1 cellular context compared by ENCODE assay signal in the genomic region with DNA sequence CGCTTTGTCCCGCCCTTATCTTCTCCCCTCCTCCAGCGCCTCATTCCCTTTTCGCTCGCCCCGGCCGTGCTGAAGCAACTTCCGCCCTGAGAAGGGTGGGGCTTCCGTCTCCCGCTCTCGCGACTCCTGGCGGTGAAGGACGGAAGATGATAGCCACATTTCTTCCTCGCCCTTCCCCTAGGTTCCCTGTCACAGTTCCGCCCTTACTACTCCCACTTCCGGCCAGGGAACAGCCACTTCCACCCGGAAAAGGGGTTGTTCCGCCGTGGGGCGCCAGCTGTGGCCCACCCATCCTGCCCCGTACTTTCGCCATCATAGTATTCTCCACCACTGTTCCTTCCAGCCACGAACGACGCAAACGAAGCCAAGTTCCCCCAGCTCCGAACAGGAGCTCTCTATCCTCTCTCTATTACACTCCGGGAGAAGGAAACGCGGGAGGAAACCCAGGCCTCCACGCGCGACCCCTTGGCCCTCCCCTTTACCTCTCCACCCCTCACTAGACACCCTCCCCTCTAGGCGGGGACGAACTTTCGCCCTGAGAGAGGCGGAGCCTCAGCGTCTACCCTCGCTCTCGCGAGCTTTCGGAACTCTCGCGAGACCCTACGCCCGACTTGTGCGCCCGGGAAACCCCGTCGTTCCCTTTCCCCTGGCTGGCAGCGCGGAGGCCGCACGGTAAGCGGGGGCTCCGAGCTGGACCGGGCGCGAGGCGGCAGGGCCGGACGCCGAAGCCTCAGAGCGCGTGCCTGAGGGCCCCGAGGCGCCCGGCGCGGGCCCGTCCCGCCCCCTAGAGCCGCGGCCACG.
TF ChIP-seq lines count a peak whose summit lies in the region.

TSS of gene RPS19 (plus strand) at position 638 of the 801 bp plus-strand sequence. CDS start 520 bp downstream, outside the sequence.

TF ChIP-seq in WTC11, 78 proteins besides CTCF, POLR2A, EP300 and RAD21 (continued from another document and continues in another):
- TF ChIP-seq, protein P1, sequence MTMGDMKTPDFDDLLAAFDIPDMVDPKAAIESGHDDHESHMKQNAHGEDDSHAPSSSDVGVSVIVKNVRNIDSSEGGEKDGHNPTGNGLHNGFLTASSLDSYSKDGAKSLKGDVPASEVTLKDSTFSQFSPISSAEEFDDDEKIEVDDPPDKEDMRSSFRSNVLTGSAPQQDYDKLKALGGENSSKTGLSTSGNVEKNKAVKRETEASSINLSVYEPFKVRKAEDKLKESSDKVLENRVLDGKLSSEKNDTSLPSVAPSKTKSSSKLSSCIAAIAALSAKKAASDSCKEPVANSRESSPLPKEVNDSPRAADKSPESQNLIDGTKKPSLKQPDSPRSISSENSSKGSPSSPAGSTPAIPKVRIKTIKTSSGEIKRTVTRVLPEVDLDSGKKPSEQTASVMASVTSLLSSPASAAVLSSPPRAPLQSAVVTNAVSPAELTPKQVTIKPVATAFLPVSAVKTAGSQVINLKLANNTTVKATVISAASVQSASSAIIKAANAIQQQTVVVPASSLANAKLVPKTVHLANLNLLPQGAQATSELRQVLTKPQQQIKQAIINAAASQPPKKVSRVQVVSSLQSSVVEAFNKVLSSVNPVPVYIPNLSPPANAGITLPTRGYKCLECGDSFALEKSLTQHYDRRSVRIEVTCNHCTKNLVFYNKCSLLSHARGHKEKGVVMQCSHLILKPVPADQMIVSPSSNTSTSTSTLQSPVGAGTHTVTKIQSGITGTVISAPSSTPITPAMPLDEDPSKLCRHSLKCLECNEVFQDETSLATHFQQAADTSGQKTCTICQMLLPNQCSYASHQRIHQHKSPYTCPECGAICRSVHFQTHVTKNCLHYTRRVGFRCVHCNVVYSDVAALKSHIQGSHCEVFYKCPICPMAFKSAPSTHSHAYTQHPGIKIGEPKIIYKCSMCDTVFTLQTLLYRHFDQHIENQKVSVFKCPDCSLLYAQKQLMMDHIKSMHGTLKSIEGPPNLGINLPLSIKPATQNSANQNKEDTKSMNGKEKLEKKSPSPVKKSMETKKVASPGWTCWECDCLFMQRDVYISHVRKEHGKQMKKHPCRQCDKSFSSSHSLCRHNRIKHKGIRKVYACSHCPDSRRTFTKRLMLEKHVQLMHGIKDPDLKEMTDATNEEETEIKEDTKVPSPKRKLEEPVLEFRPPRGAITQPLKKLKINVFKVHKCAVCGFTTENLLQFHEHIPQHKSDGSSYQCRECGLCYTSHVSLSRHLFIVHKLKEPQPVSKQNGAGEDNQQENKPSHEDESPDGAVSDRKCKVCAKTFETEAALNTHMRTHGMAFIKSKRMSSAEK (CRISPR knock-in tag; IDR thresholded peaks at IDR 0.05; ENCODE audit: borderline replicate concordance), result no peak
- TF ChIP-seq, protein P2, sequence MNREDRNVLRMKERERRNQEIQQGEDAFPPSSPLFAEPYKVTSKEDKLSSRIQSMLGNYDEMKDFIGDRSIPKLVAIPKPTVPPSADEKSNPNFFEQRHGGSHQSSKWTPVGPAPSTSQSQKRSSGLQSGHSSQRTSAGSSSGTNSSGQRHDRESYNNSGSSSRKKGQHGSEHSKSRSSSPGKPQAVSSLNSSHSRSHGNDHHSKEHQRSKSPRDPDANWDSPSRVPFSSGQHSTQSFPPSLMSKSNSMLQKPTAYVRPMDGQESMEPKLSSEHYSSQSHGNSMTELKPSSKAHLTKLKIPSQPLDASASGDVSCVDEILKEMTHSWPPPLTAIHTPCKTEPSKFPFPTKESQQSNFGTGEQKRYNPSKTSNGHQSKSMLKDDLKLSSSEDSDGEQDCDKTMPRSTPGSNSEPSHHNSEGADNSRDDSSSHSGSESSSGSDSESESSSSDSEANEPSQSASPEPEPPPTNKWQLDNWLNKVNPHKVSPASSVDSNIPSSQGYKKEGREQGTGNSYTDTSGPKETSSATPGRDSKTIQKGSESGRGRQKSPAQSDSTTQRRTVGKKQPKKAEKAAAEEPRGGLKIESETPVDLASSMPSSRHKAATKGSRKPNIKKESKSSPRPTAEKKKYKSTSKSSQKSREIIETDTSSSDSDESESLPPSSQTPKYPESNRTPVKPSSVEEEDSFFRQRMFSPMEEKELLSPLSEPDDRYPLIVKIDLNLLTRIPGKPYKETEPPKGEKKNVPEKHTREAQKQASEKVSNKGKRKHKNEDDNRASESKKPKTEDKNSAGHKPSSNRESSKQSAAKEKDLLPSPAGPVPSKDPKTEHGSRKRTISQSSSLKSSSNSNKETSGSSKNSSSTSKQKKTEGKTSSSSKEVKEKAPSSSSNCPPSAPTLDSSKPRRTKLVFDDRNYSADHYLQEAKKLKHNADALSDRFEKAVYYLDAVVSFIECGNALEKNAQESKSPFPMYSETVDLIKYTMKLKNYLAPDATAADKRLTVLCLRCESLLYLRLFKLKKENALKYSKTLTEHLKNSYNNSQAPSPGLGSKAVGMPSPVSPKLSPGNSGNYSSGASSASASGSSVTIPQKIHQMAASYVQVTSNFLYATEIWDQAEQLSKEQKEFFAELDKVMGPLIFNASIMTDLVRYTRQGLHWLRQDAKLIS (CRISPR knock-in tag; IDR thresholded peaks at IDR 0.05; ENCODE audit: borderline replicate concordance), result no peak
- peak; percentile 100 for TF ChIP-seq ETV6 (CRISPR knock-in tag; IDR thresholded peaks at IDR 0.05)
- TF ChIP-seq ZNF317 (CRISPR knock-in tag; IDR thresholded peaks at IDR 0.05; ENCODE audit: borderline replicate concordance, low read depth), result no peak
- TF ChIP-seq ATF2 (CRISPR knock-in tag; IDR thresholded peaks at IDR 0.05; ENCODE audit: borderline replicate concordance, low read depth), result no peak
- no peak for TF ChIP-seq ZNF671 (CRISPR knock-in tag; IDR thresholded peaks at IDR 0.05)
- TF ChIP-seq TP53 (CRISPR knock-in tag; IDR thresholded peaks at IDR 0.05), result no peak; the same call in none of the 2 replicates
- TF ChIP-seq, protein P3, sequence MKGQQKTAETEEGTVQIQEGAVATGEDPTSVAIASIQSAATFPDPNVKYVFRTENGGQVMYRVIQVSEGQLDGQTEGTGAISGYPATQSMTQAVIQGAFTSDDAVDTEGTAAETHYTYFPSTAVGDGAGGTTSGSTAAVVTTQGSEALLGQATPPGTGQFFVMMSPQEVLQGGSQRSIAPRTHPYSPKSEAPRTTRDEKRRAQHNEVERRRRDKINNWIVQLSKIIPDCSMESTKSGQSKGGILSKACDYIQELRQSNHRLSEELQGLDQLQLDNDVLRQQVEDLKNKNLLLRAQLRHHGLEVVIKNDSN (CRISPR knock-in tag; IDR thresholded peaks at IDR 0.05), result no peak
- TF ChIP-seq E2F1 (CRISPR knock-in tag; IDR thresholded peaks at IDR 0.05), result no peak
- no peak for TF ChIP-seq MYBL2 (CRISPR knock-in tag; IDR thresholded peaks at IDR 0.05)
- TF ChIP-seq FOXP4 (CRISPR knock-in tag; IDR thresholded peaks at IDR 0.05), result peak; percentile 92
- TF ChIP-seq PREB (CRISPR knock-in tag; IDR thresholded peaks at IDR 0.05; ENCODE audit: borderline replicate concordance), result no peak
- no peak for TF ChIP-seq TCF7 (CRISPR knock-in tag; IDR thresholded peaks at IDR 0.05; ENCODE audit: low read depth)
- no peak for TF ChIP-seq ZNF423 (CRISPR knock-in tag; IDR thresholded peaks at IDR 0.05)
- TF ChIP-seq TEAD4 (CRISPR knock-in tag; IDR thresholded peaks at IDR 0.05), result 0 out of 2 replicates have a peak, but pooled peaks have one; percentile 36
- no peak for TF ChIP-seq CREB1 (CRISPR knock-in tag; IDR thresholded peaks at IDR 0.05)
- TF ChIP-seq ZNF396 (CRISPR knock-in tag; IDR thresholded peaks at IDR 0.05; ENCODE audit: borderline replicate concordance), result no peak
- TF ChIP-seq FOXK1 (CRISPR knock-in tag; IDR thresholded peaks at IDR 0.05), result peak; percentile 63; the same call in 1 of the 2 replicates
- no peak for TF ChIP-seq SMAD3 (CRISPR knock-in tag; IDR thresholded peaks at IDR 0.05; ENCODE audit: borderline replicate concordance)
- TF ChIP-seq, protein P4, sequence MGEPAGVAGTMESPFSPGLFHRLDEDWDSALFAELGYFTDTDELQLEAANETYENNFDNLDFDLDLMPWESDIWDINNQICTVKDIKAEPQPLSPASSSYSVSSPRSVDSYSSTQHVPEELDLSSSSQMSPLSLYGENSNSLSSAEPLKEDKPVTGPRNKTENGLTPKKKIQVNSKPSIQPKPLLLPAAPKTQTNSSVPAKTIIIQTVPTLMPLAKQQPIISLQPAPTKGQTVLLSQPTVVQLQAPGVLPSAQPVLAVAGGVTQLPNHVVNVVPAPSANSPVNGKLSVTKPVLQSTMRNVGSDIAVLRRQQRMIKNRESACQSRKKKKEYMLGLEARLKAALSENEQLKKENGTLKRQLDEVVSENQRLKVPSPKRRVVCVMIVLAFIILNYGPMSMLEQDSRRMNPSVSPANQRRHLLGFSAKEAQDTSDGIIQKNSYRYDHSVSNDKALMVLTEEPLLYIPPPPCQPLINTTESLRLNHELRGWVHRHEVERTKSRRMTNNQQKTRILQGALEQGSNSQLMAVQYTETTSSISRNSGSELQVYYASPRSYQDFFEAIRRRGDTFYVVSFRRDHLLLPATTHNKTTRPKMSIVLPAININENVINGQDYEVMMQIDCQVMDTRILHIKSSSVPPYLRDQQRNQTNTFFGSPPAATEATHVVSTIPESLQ (CRISPR knock-in tag; IDR thresholded peaks at IDR 0.05), result no peak
- TF ChIP-seq, protein P5, sequence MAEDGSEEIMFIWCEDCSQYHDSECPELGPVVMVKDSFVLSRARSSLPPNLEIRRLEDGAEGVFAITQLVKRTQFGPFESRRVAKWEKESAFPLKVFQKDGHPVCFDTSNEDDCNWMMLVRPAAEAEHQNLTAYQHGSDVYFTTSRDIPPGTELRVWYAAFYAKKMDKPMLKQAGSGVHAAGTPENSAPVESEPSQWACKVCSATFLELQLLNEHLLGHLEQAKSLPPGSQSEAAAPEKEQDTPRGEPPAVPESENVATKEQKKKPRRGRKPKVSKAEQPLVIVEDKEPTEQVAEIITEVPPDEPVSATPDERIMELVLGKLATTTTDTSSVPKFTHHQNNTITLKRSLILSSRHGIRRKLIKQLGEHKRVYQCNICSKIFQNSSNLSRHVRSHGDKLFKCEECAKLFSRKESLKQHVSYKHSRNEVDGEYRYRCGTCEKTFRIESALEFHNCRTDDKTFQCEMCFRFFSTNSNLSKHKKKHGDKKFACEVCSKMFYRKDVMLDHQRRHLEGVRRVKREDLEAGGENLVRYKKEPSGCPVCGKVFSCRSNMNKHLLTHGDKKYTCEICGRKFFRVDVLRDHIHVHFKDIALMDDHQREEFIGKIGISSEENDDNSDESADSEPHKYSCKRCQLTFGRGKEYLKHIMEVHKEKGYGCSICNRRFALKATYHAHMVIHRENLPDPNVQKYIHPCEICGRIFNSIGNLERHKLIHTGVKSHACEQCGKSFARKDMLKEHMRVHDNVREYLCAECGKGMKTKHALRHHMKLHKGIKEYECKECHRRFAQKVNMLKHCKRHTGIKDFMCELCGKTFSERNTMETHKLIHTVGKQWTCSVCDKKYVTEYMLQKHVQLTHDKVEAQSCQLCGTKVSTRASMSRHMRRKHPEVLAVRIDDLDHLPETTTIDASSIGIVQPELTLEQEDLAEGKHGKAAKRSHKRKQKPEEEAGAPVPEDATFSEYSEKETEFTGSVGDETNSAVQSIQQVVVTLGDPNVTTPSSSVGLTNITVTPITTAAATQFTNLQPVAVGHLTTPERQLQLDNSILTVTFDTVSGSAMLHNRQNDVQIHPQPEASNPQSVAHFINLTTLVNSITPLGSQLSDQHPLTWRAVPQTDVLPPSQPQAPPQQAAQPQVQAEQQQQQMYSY (CRISPR knock-in tag; IDR thresholded peaks at IDR 0.05), result 0 out of 2 replicates have a peak, but pooled peaks have one; percentile 44
- TF ChIP-seq ZNF232 (CRISPR knock-in tag; IDR thresholded peaks at IDR 0.05), result peak; percentile 73; the same call in 1 of the 2 replicates
- TF ChIP-seq ZNF121 (CRISPR knock-in tag; IDR thresholded peaks at IDR 0.05), result no peak
- no peak for TF ChIP-seq ZNF416 (CRISPR knock-in tag; IDR thresholded peaks at IDR 0.05)
- TF ChIP-seq, protein P6, sequence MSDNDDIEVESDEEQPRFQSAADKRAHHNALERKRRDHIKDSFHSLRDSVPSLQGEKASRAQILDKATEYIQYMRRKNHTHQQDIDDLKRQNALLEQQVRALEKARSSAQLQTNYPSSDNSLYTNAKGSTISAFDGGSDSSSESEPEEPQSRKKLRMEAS (CRISPR knock-in tag; IDR thresholded peaks at IDR 0.05), result peak; percentile 62
